Comparison of ENCODE assay signal across 11 cellular contexts in genomic region chr4:576245-576821, GRCh38. TPM values are rescaled to one million over a fixed set of nuclear protein-coding genes. Genes with fewer than 3 reads are reported as not detected.
DNase-seq lines count a peak whose midpoint lies in the region; ATAC-seq and TF ChIP-seq lines count a peak whose summit lies in the region.
"Had no signal": no experiment of that assay in that cellular context is flagged by ENCODE, and none has a peak within 500 bp of the region (broad histone marks: within the 10 kb centered on the region; RNA-seq: fewer than 3 reads in every experiment).

TMEM271 (minus strand) TSS chr4:576295; CDS start chr4:576062, 233 bp downstream.

- H3K4me1 ChIP-seq in neural progenitor cell = peaks cover 6% of the 10 kb centered on the region

- no peaks in the 10 kb centered on the region for H3K79me2 ChIP-seq in neural progenitor cell (ENCODE audit: low read depth)

- peak; percentile 17 for DNase-seq in NCI-H748 (lab: John Stamatoyannopoulos, UW; ENCODE audit: unreplicated experiment)
- no peak for DNase-seq in NCI-H748 treated with DMSO at 0.1 percent for 48 hours (lab: John Stamatoyannopoulos, UW)
- DNase-seq in Jurkat, Clone E6-1 (ENCODE audit: low read depth, low spot score) = peak; percentile 43
- DNase-seq in ecto neural progenitor cell (ENCODE audit: low spot score) = peak; percentile 47
- DNase-seq in neural progenitor cell (ENCODE audit: low spot score) = peak; percentile 24
- DNase-seq: uterus had no signal

- no peak within 1 kb of the TSS for H3K9ac ChIP-seq in neural progenitor cell

- no peaks in the 10 kb centered on the region for H3K36me3 ChIP-seq in neural progenitor cell
- H3K36me3 ChIP-seq: uterus had no signal

- TF ChIP-seq CTCF in neural progenitor cell (IDR thresholded peaks at IDR 0.05) = no peak

- no peak for ATAC-seq in GM18858 (IDR thresholded peaks at IDR 0.05; ENCODE audit: unreplicated experiment)
- no peak for ATAC-seq in HG02759 (IDR thresholded peaks at IDR 0.05; ENCODE audit: unreplicated experiment)
- no peak for ATAC-seq in HG03354 (IDR thresholded peaks at IDR 0.05; ENCODE audit: poor library complexity, severe bottlenecking, unreplicated experiment)
- ATAC-seq: GM12878 had no signal

- peaks cover 58% of the 10 kb centered on the region for H3K27me3 Mint-ChIP-seq in neural progenitor cell (ENCODE audit: insufficient read depth, low read depth)

- H3K27me3 ChIP-seq in neural progenitor cell = peaks cover 99% of the 10 kb centered on the region

- peaks cover 1% of the 10 kb centered on the region for H3K36me3 Mint-ChIP-seq in neural progenitor cell

- H3K4me2 ChIP-seq in neural progenitor cell = peak within 1 kb of the TSS; percentile 73

- peaks cover 9% of the 10 kb centered on the region for H3K9me3 Mint-ChIP-seq in neural progenitor cell

- H3F3A ChIP-seq in neural progenitor cell (ENCODE audit: low read depth) = peaks cover 6% of the 10 kb centered on the region

- H3K4me3 ChIP-seq in Jurkat, Clone E6-1 (ENCODE audit: low read length) = peak within 1 kb of the TSS; percentile 58
- peak within 1 kb of the TSS; percentile 40 for H3K4me3 ChIP-seq in neural progenitor cell
- H3K4me3 ChIP-seq: GM12878, uterus had no signal

- H3K9me3 ChIP-seq in neural progenitor cell (ENCODE audit: low read depth) = no peaks in the 10 kb centered on the region
- H3K9me3 ChIP-seq: uterus had no signal

- H3K4me3 Mint-ChIP-seq in neural progenitor cell = peak within 1 kb of the TSS; percentile 84

- no peak within 1 kb of the TSS for H2AFZ ChIP-seq in neural progenitor cell (replicated peaks)

- peaks cover 17% of the 10 kb centered on the region for H3K4me1 Mint-ChIP-seq in neural progenitor cell

- no peak within 1 kb of the TSS for H3K27ac Mint-ChIP-seq in neural progenitor cell

- no peak within 1 kb of the TSS for H3K27ac ChIP-seq in neural progenitor cell
- H3K27ac ChIP-seq: uterus had no signal

- H4K20me1 ChIP-seq in neural progenitor cell (ENCODE audit: low read depth) = peaks cover 36% of the 10 kb centered on the region

RNA-seq across cellular contexts. Expression of gene TMEM271, which starts in this region (rescaled TPM):
- 4.4 TPM for polyA plus RNA-seq in Jurkat, Clone E6-1 (2012; ENCODE audit: insufficient read depth, insufficient read length)
- not detected in 2 replicates for total RNA-seq in neural progenitor cell (ENCODE audit: low replicate concordance)
- total RNA-seq: GM12878, NCI-H460, uterus had no signal
- polyA plus RNA-seq: GM12878 had no signal

Comparison
In these comparisons a context has a peak if more than half of its experiments do, and no peak if none do; other contexts are left out.
1. Peak in DNase-seq, H3K4me3 ChIP-seq and H3K4me2 ChIP-seq in neural progenitor cell; RNA of the gene not detected or under 1 TPM.